16 cellular contexts compared by ENCODE assay signal in genomic region chr1:39852876-39853275, GRCh38. TPM values are rescaled to one million over a fixed set of nuclear protein-coding genes. Genes with fewer than 3 reads are reported as not detected.
DNase-seq lines count a peak whose midpoint lies in the region; ATAC-seq and TF ChIP-seq lines count a peak whose summit lies in the region.
"Had no signal": no experiment of that assay in that cellular context is flagged by ENCODE, and none has a peak within 500 bp of the region (broad histone marks: within the 10 kb centered on the region; RNA-seq: fewer than 3 reads in every experiment).

No MANE protein-coding gene starts in this region.

- no peak overlapping the region for H3K27ac Mint-ChIP-seq in CD4-positive, alpha-beta T cell
- H3K27ac Mint-ChIP-seq: endodermal cell, IgD-negative memory B cell had no signal

- H3K9me3 ChIP-seq in parathyroid adenoma (ENCODE audit: control insufficient read depth, low read length) (no peaks in the 10 kb centered on the region), gastrocnemius medialis (no peaks in the 10 kb centered on the region)
- no peaks in the 10 kb centered on the region for H3K9me3 ChIP-seq in CD4-positive, alpha-beta T cell (ENCODE audit: control insufficient read depth, low read length)
- H3K9me3 ChIP-seq: ovary had no signal

- no peak overlapping the region for H3K4me3 Mint-ChIP-seq in CD4-positive, alpha-beta T cell
- H3K4me3 Mint-ChIP-seq: endodermal cell, IgD-negative memory B cell had no signal

- H3K27ac ChIP-seq in parathyroid adenoma (peak overlapping the region; percentile 6), gastrocnemius medialis (no peak overlapping the region)
- no peak overlapping the region for H3K27ac ChIP-seq in CD4-positive, alpha-beta T cell (ENCODE audit: low read depth, low read length)
- H3K27ac ChIP-seq: ovary had no signal

- H2AFZ ChIP-seq in parathyroid adenoma: no peak overlapping the region

- H3K4me3 ChIP-seq in parathyroid adenoma (ENCODE audit: low read depth, low read length) (no peak overlapping the region), gastrocnemius medialis (no peak overlapping the region)
- H3K4me3 ChIP-seq: ovary had no signal

- no peak overlapping the region for H3K9ac ChIP-seq in parathyroid adenoma

- peaks cover 52% of the 10 kb centered on the region for H3K36me3 Mint-ChIP-seq in CD4-positive, alpha-beta T cell (ENCODE audit: low read depth)

- POLR2A ChIA-PET in CD4-positive, alpha-beta T cell (lab: Charles Lee): no interaction called here

- ATAC-seq in esophagus mucosa: peak; percentile 19
- ATAC-seq in CD4-positive, alpha-beta T cell (ENCODE audit: poor library complexity): no peak
- no peak for ATAC-seq in gastrocnemius medialis

- H3K27me3 Mint-ChIP-seq in CD4-positive, alpha-beta T cell: no peaks in the 10 kb centered on the region
- H3K27me3 Mint-ChIP-seq: IgD-negative memory B cell had no signal

- no peaks in the 10 kb centered on the region for H3K9me3 Mint-ChIP-seq in CD4-positive, alpha-beta T cell
- H3K9me3 Mint-ChIP-seq: endodermal cell, IgD-negative memory B cell had no signal

- TF ChIP-seq CTCF in parathyroid adenoma (IDR thresholded peaks at IDR 0.05) (no peak), gastrocnemius medialis (IDR thresholded peaks at IDR 0.05 in 4 of 5, conservative IDR thresholded peaks at IDR 0.05 in 1 of 5) (no peak)
- TF ChIP-seq CTCF in CD4-positive, alpha-beta T cell (IDR thresholded peaks at IDR 0.05): no peak

- CTCF ChIA-PET in CD4-positive, alpha-beta T cell (lab: Charles Lee): no interaction called here

- peak; percentile 92 for DNase-seq in DMS53 (lab: John Stamatoyannopoulos, UW)
- DNase-seq in NCI-H510A treated with DMSO at 0.1 percent for 48 hours (lab: John Stamatoyannopoulos, UW): peak; percentile 100
- DNase-seq in CD4-positive, alpha-beta T cell: no peak
- DNase-seq in gastrocnemius medialis: no peak
- no peak for DNase-seq in hippocampal formation (lab: John Stamatoyannopoulos, UW)
- DNase-seq: activated CD4-positive, alpha-beta T cell treated with anti-CD3 and anti-CD28 coated beads for 1 hour; activated effector memory CD4-positive, alpha-beta T cell treated with anti-CD3 and anti-CD28 coated beads, Interleukin-2, amount 50 U/mL, for 16 hours; endodermal cell; foreskin fibroblast; NCI-H2171; ovary; stimulated activated CD4-positive, alpha-beta T cell treated with anti-CD3 and anti-CD28 coated beads, Interleukin-2, amount 100 ng/mL, for 48 hours; T-helper 9 cell had no signal

- H3K79me2 ChIP-seq in parathyroid adenoma: no peaks in the 10 kb centered on the region

- H3K4me2 ChIP-seq in parathyroid adenoma (ENCODE audit: low read length): peak overlapping the region; percentile 15

- H3K4me1 ChIP-seq in parathyroid adenoma (peaks cover 4% of the 10 kb centered on the region), gastrocnemius medialis (no peaks in the 10 kb centered on the region)

- H3K27me3 ChIP-seq in parathyroid adenoma (ENCODE audit: control insufficient read depth, insufficient read depth, low read length) (no peaks in the 10 kb centered on the region), gastrocnemius medialis (no peaks in the 10 kb centered on the region)
- H3K27me3 ChIP-seq in CD4-positive, alpha-beta T cell (ENCODE audit: control insufficient read depth, insufficient read depth, low read length): no peaks in the 10 kb centered on the region
- H3K27me3 ChIP-seq: ovary had no signal

- no peak for TF ChIP-seq POLR2A in gastrocnemius medialis (IDR thresholded peaks at IDR 0.05)

- H3K4me1 Mint-ChIP-seq in CD4-positive, alpha-beta T cell (ENCODE audit: low read depth): peaks cover 12% of the 10 kb centered on the region

- intact Hi-C loops in CD4-positive, alpha-beta T cell (cut with DNase I, micrococcal nuclease): no loop called here
- intact Hi-C loops in gastrocnemius medialis (cut with DNase I; ENCODE audit: low total_unique reads): no loop called here

- in situ Hi-C loops in gastrocnemius medialis (cut with MboI; ENCODE audit: low sequenced_read_pairs in 4 of 4): no loop called here

- H3K36me3 ChIP-seq in parathyroid adenoma (ENCODE audit: control insufficient read depth, insufficient read depth, low read length) (no peaks in the 10 kb centered on the region), gastrocnemius medialis (peaks cover 0 to 10% of the 10 kb centered on the region in 2 donors)
- H3K36me3 ChIP-seq: ovary had no signal

RNA-seq across cellular contexts. Expression of gene TRIT1, which starts 30.4 kb away (rescaled TPM):
- total RNA-seq in esophagus mucosa: 18.4 TPM
- total RNA-seq in CD4-positive, alpha-beta T cell: 1 to 10 TPM; 4.0 to 4.4 TPM
- total RNA-seq in gastrocnemius medialis: 10 to 100 TPM in 2 of 4 donors, 1 to 10 TPM in 2; 6.2 to 24.6 (median 9.8) TPM

RNA-seq across cellular contexts. Expression of gene MYCL, which starts 48.8 kb away (rescaled TPM):
- total RNA-seq in esophagus mucosa (16.9 TPM), gastrocnemius medialis (1 to 10 TPM in 1 of 4 donors, under 1 TPM in 1, not detected in 2; 0.35 to 1.1 TPM)
- under 1 TPM; 0.08 to 0.50 TPM for total RNA-seq in CD4-positive, alpha-beta T cell

Comparison
In these comparisons a context has a peak if more than half of its experiments do, and no peak if none do; other contexts are left out.
1. DNase-seq: peak in DMS53 (single experiment) and NCI-H510A treated with DMSO at 0.1 percent for 48 hours (single experiment); none in CD4-positive, alpha-beta T cell (0 of 10), gastrocnemius medialis (0 of 2) and hippocampal formation (0 of 2).